ENCODE assay signal across 8 cellular contexts in the genomic region with DNA sequence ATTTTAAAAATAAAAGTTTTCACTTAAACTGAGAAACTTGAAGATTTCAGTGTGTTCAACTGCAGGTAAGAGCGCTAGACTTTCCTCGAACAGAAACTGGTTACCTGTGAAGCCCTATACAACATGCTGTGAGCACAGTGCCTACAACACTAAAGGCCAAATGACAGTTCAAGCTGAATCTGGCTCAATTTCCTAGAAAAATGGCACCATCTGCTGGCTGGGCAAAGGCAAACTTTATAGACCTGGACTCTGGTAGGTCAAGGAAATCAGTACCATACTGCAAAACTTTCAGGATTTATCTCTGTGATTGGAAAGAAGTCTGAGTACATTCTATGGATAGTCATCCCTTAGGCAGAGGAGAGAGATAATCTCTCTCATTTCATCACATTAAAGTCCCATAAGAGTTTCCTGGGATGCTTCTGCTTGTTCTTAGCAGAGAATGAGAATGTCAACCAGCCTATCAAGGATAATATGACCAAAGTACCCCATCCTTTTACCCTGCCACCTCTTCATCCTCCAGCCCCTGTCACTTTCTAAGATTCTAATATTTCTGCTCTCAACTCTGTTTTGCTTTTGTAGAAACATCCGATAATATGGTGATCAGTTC. TPM values are rescaled to one million over a fixed set of nuclear protein-coding genes. Genes with fewer than 3 reads are reported as not detected.
A peak's percentile ranks its signal among the peaks of the same experiment; 100 is the strongest.
DNase-seq lines count a peak whose midpoint lies in the region; ATAC-seq and TF ChIP-seq lines count a peak whose summit lies in the region.

No MANE protein-coding gene starts in this region.

- in situ Hi-C loops in SK-MEL-5 (cut with HindIII; ENCODE audit: low pct_unique_long_range_greater_than_20kb, low sequenced_read_pairs) = loop anchor here (25.0 kb wide), 1 partner anchor 200 kb away; no protein-coding TSS in a partner anchor
- in situ Hi-C loops in gastrocnemius medialis (cut with MboI; ENCODE audit: low sequenced_read_pairs in 4 of 4) = loop anchor here in 2 of 4 donors (10.0 to 25.0 kb wide), 2 partner anchors 173 to 175 kb away; no protein-coding TSS in a partner anchor

- intact Hi-C loops in gastrocnemius medialis (cut with DNase I; ENCODE audit: low total_unique reads) = loop anchor here (2.0 kb wide), 1 partner anchor 179 kb away; no protein-coding TSS in a partner anchor
- intact Hi-C loops in lower leg skin (cut with DNase I; ENCODE audit: low total_unique reads) = no loop called here

- ATAC-seq in gastrocnemius medialis (no peak), HG03097 (IDR thresholded peaks at IDR 0.05; ENCODE audit: low FRiP score, unreplicated experiment) (no peak)

- TF ChIP-seq CTCF in KMS-11 (conservative IDR thresholded peaks at IDR 0.05; ENCODE audit: low read depth, low read length) = peak; percentile 71
- TF ChIP-seq CTCF in gastrocnemius medialis (IDR thresholded peaks at IDR 0.05 in 4 of 5, conservative IDR thresholded peaks at IDR 0.05 in 1 of 5) = peak in 3 of 5 experiments; percentile 23 to 38 (median 33)
- no peak for TF ChIP-seq CTCF in lower leg skin (IDR thresholded peaks at IDR 0.05)

- H3K9ac ChIP-seq in KMS-11 = no peak overlapping the region

- H3K4me1 ChIP-seq in KMS-11 (ENCODE audit: low read depth, poor library complexity, severe bottlenecking) (no peaks in the 10 kb centered on the region), gastrocnemius medialis (no peaks in the 10 kb centered on the region)

- H3K4me2 ChIP-seq in KMS-11 = no peak overlapping the region

- TF ChIP-seq POLR2A in gastrocnemius medialis (IDR thresholded peaks at IDR 0.05) (no peak), lower leg skin (IDR thresholded peaks at IDR 0.05) (no peak)

- no peaks in the 10 kb centered on the region for H3K79me2 ChIP-seq in KMS-11 (ENCODE audit: insufficient read depth, low read depth)

- no peak overlapping the region for H3K27ac ChIP-seq in KMS-11
- no peak overlapping the region for H3K27ac ChIP-seq in gastrocnemius medialis

- no peaks in the 10 kb centered on the region for H3K9me3 ChIP-seq in gastrocnemius medialis

- DNase-seq in NCI-H524 (lab: John Stamatoyannopoulos, UW) = peak; percentile 2 to 37
- no peak for DNase-seq in NCI-H524 treated with DMSO at 0.1 percent for 48 hours (lab: John Stamatoyannopoulos, UW)
- DNase-seq in SK-MEL-5 (ENCODE audit: low read depth, low spot score) = peak; percentile 91
- peak; percentile 46 for DNase-seq in fibroblast of the conjunctiva (ENCODE audit: low read depth)
- DNase-seq in gastrocnemius medialis = no peak
- no peak for DNase-seq in lower leg skin (ENCODE audit: low spot score in 2 of 2)

- no peak overlapping the region for H3K4me3 ChIP-seq in KMS-11 (IDR thresholded peaks at IDR 0.05; ENCODE audit: insufficient read depth, low read depth, low read length)
- H3K4me3 ChIP-seq in gastrocnemius medialis = no peak overlapping the region
- no peak overlapping the region for H3K4me3 ChIP-seq in lower leg skin (ENCODE audit: low read depth, poor library complexity, severe bottlenecking)

- H3K36me3 ChIP-seq in KMS-11 (ENCODE audit: insufficient read depth) = no peaks in the 10 kb centered on the region
- no peaks in the 10 kb centered on the region for H3K36me3 ChIP-seq in gastrocnemius medialis

- 64 to 72% methylated on average over 3 of the region's 3 CpGs for WGBS in lower leg skin, 2 donors

- no peak overlapping the region for H2AFZ ChIP-seq in KMS-11 (ENCODE audit: low read depth)

- H3K27me3 ChIP-seq in KMS-11 (ENCODE audit: insufficient read depth, low read depth) (no peaks in the 10 kb centered on the region), gastrocnemius medialis (peaks cover 3 to 6% (median 4%) of the 10 kb centered on the region in 3 donors)

- no peaks in the 10 kb centered on the region for H4K20me1 ChIP-seq in KMS-11 (ENCODE audit: insufficient read depth)

RNA-seq across cellular contexts. Expression of a gene that starts 31.8 kb away (rescaled TPM):
- not detected in 2 replicates for total RNA-seq in SK-MEL-5 (2014; rRNA removed; shearing (Covaris generic))
- not detected in 2 replicates for polyA plus RNA-seq in SK-MEL-5 (2015; cell fraction: cytosol; rRNA removed)
- not detected in 2 replicates for polyA plus RNA-seq in SK-MEL-5 (2015; cell fraction: nucleus; rRNA removed)
- total RNA-seq in gastrocnemius medialis = not detected
- total RNA-seq in lower leg skin = not detected

Comparison
In these comparisons a context has a peak if more than half of its experiments do, and no peak if none do; other contexts are left out.
1. DNase-seq: peak in NCI-H524 (2 of 2), SK-MEL-5 (single experiment) and fibroblast of the conjunctiva (single experiment); none in NCI-H524 treated with DMSO at 0.1 percent for 48 hours (single experiment), gastrocnemius medialis (0 of 2) and lower leg skin (0 of 2).
2. CTCF ChIP-seq: peak in KMS-11 (single experiment) and gastrocnemius medialis (3 of 5); none in lower leg skin (0 of 3).